8 cellular contexts compared by ENCODE assay signal in the genomic region with DNA sequence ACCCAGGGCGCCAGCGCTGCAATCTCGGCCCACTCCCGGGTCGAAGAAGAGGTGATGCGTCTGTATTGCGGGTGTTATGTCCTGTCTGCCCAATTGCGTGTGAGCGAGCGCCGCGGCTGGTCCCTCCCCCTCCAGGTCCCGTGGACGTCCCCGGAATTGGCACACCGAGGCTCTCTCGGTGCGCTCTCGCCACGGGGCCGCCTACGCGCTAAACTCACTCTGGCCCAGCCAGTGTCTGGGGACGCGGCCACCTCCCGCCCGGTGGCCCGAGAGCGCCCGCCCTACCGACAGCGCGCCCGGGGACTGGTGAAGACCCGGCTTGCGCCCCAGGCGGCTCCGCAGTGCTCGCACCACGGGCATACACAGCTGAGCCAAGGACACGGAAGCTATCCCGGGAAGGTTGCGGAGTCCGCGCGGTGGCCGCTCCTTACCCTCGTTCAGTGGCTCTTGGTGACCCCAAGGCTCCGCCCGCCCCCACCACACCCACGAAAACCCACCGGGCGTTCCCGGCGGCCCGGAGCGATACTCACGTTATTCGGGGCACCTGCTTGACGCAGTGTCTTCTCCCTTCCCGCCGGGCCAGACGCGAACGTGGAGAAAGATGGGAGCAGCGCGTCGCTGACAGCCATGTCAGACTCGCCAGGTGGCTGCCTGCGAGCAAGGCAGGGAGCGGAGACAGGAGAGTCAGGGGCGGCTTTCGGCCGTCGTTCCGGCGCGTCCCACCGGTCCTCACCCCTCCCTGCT.
DNase-seq lines count a peak whose midpoint lies in the region; TF ChIP-seq lines count a peak whose summit lies in the region.

No MANE protein-coding gene starts in this region.

- no peaks in the 10 kb centered on the region for H3K9me3 ChIP-seq in iPS DF 6.9 (ENCODE audit: control insufficient read depth, insufficient read depth, low read length)

- no peaks in the 10 kb centered on the region for H3K36me3 ChIP-seq in iPS DF 6.9 (ENCODE audit: control insufficient read depth, insufficient read depth, low read length)

- DNase-seq in EH (ENCODE audit: low read depth) = peak; percentile 60
- peak; percentile 49 for DNase-seq in NB4 (ENCODE audit: low read depth)
- DNase-seq in astrocyte of the spinal cord (ENCODE audit: low read depth, low spot score) = peak; percentile 28
- no peak for DNase-seq in iPS DF 6.9 (ENCODE audit: low read depth, low spot score)
- DNase-seq in retinal pigment epithelial cell (ENCODE audit: low read depth) = no peak
- DNase-seq in SHP77 treated with DMSO at 0.1 percent for 48 hours (lab: John Stamatoyannopoulos, UW) = no peak
- DNase-seq in OCI-M2 (lab: John Stamatoyannopoulos, UW; ENCODE audit: unreplicated experiment) = no peak
- DNase-seq in DMS79 (lab: John Stamatoyannopoulos, UW) = no peak

- H3K27me3 ChIP-seq in iPS DF 6.9 (ENCODE audit: control insufficient read depth, insufficient read depth, low read length) = peaks cover 30% of the 10 kb centered on the region

- TF ChIP-seq CTCF in NB4 (IDR thresholded peaks at IDR 0.05; ENCODE audit: low read depth, low read length) (no peak), astrocyte of the spinal cord (IDR thresholded peaks at IDR 0.05; ENCODE audit: low read depth, low read length) (no peak), retinal pigment epithelial cell (conservative IDR thresholded peaks at IDR 0.05; ENCODE audit: low read depth, low read length) (no peak)

- H3K4me3 ChIP-seq in NB4 (ENCODE audit: low read depth, low read length) = peak overlapping the region; percentile 62
- H3K4me3 ChIP-seq in astrocyte of the spinal cord (ENCODE audit: low read depth, low read length) = peak overlapping the region; percentile 76
- peak overlapping the region; percentile 39; the same call in 1 of the 2 replicates for H3K4me3 ChIP-seq in iPS DF 6.9 (ENCODE audit: low read length)
- H3K4me3 ChIP-seq in retinal pigment epithelial cell (ENCODE audit: low read length) = peak overlapping the region; percentile 53

- peaks cover 3% of the 10 kb centered on the region for H3K4me1 ChIP-seq in iPS DF 6.9 (ENCODE audit: control insufficient read depth, insufficient read depth, low read length)

- H3K27ac ChIP-seq in iPS DF 6.9 (ENCODE audit: low read length) = no peak overlapping the region

- WGBS in iPS DF 6.9 (ENCODE audit: insufficient coverage, insufficient read length) = no CpG with 5 or more reads among the region's 79 CpGs

- in situ Hi-C loops in astrocyte of the spinal cord (cut with HindIII; ENCODE audit: low sequenced_read_pairs) = no loop called here

- TF ChIP-seq POLR2A in NB4 (IDR thresholded peaks at IDR 0.05; ENCODE audit: extremely low read depth, insufficient read length) = no peak

Comparison
In these comparisons a context has a peak if more than half of its experiments do, and no peak if none do; other contexts are left out.
1. DNase-seq: peak in EH (single experiment), NB4 (single experiment) and astrocyte of the spinal cord (single experiment); none in iPS DF 6.9 (single experiment), retinal pigment epithelial cell (single experiment), SHP77 treated with DMSO at 0.1 percent for 48 hours (single experiment), OCI-M2 (single experiment) and DMS79 (single experiment).
2. Peak in every context shown above with its lines, with median percentiles within 50 percentile points of each other: H3K4me3 ChIP-seq.